Comparison of ENCODE assay signal across 19 cellular contexts in genomic region chr20:7984192-7984591, GRCh38. TPM values are rescaled to one million over a fixed set of nuclear protein-coding genes. Genes with fewer than 3 reads are reported as not detected.
DNase-seq lines count a peak whose midpoint lies in the region; ATAC-seq and TF ChIP-seq lines count a peak whose summit lies in the region.
"Had no signal": no experiment of that assay in that cellular context is flagged by ENCODE, and none has a peak within 500 bp of the region (broad histone marks: within the 10 kb centered on the region; RNA-seq: fewer than 3 reads in every experiment).

No MANE protein-coding gene starts in this region.

- TF ChIP-seq CTCF in H9 (conservative IDR thresholded peaks at IDR 0.05), result peak; percentile 31; the same call in 2 of the 3 replicates

- H4K91ac ChIP-seq in H9 (ENCODE audit: insufficient read length, low read depth, low read length) (no peak overlapping the region), neuronal stem cell (ENCODE audit: low read depth, low read length, poor library complexity) (no peak overlapping the region)

- no peak overlapping the region for H4K5ac ChIP-seq in H9 (ENCODE audit: insufficient read length, low read depth, low read length)

- H3K4me3 Mint-ChIP-seq in H9, result no peak overlapping the region
- no peak overlapping the region for H3K4me3 Mint-ChIP-seq in central memory CD8-positive, alpha-beta T cell

- H3K4me1 ChIP-seq in H9 (ENCODE audit: insufficient read depth, low read length) (peaks cover 2% of the 10 kb centered on the region; the same call in 1 of the 2 replicates), iPS-18a (ENCODE audit: control insufficient read depth, low read depth, low read length) (peaks cover 15% of the 10 kb centered on the region), neuronal stem cell (ENCODE audit: control insufficient read depth in 2 of 2, insufficient read depth in 1 of 2, low read depth in 1 of 2, low read length in 2 of 2) (peaks cover 0 to 1% of the 10 kb centered on the region in 2 donors)
- H3K4me1 ChIP-seq: SJCRH30 had no signal

- no peak overlapping the region for H3T11ph ChIP-seq in H9 (ENCODE audit: low read length)

- H2BK12ac ChIP-seq in H9 (ENCODE audit: insufficient read length, low read depth, low read length) (no peak overlapping the region), neuronal stem cell (ENCODE audit: low read length) (no peak overlapping the region)

- H3K27ac ChIP-seq in H9 (ENCODE audit: insufficient read length, low read depth, low read length), result no peak overlapping the region
- no peak overlapping the region for H3K27ac ChIP-seq in iPS-18a (ENCODE audit: low read length)
- no peak overlapping the region for H3K27ac ChIP-seq in neuronal stem cell (replicated peaks; ENCODE audit: low read length)
- H3K27ac ChIP-seq: PC-9, SJCRH30 had no signal

- no peak overlapping the region for H2BK120ac ChIP-seq in H9 (ENCODE audit: low read depth, low read length, poor library complexity, severe bottlenecking)
- no peak overlapping the region for H2BK120ac ChIP-seq in neuronal stem cell (ENCODE audit: low read depth, low read length)

- H3K4me3 ChIP-seq in iPS-18a (ENCODE audit: low read length) (peak overlapping the region; percentile 24), neuronal stem cell (ENCODE audit: low read length in 2 of 2) (no peak overlapping the region)
- H3K4me3 ChIP-seq: GM12878, PC-9, SJCRH30 had no signal

- H3K27ac Mint-ChIP-seq in H9, result no peak overlapping the region
- peak overlapping the region; percentile 15 for H3K27ac Mint-ChIP-seq in central memory CD8-positive, alpha-beta T cell (ENCODE audit: low read depth)

- H3K18ac ChIP-seq in H9 (ENCODE audit: insufficient read length, low read depth, low read length), result no peak overlapping the region
- no peak overlapping the region for H3K18ac ChIP-seq in neuronal stem cell (ENCODE audit: low read length)

- peaks cover 2 to 6% (median 3%) of the 10 kb centered on the region in 3 experiments; a peak in 5 of 7 replicates for H3K36me3 Mint-ChIP-seq in H9 (ENCODE audit: insufficient read depth in 1 of 3, low read depth in 3 of 3)
- peaks cover 48% of the 10 kb centered on the region for H3K36me3 Mint-ChIP-seq in central memory CD8-positive, alpha-beta T cell (ENCODE audit: insufficient read depth)

- no peak overlapping the region for H2BK5ac ChIP-seq in H9 (ENCODE audit: insufficient read length, low read length)
- H2BK5ac ChIP-seq in neuronal stem cell (ENCODE audit: low read length), result no peak overlapping the region

- H3K4me1 Mint-ChIP-seq in H9, result peaks cover 20 to 26% of the 10 kb centered on the region in 2 experiments
- H3K4me1 Mint-ChIP-seq in central memory CD8-positive, alpha-beta T cell, result peaks cover 19% of the 10 kb centered on the region

- no peaks in the 10 kb centered on the region for H3K27me3 ChIP-seq in H9 (ENCODE audit: insufficient read depth, low read length)
- H3K27me3 ChIP-seq in iPS-18a (ENCODE audit: control insufficient read depth, insufficient read depth, low read length), result no peaks in the 10 kb centered on the region
- no peaks in the 10 kb centered on the region for H3K27me3 ChIP-seq in neuronal stem cell (ENCODE audit: control insufficient read depth in 3 of 3, insufficient read depth in 3 of 3, low read depth in 1 of 3, low read length in 3 of 3)
- H3K27me3 ChIP-seq: SJCRH30 had no signal

- H2BK15ac ChIP-seq in H9 (ENCODE audit: low read depth, low read length), result no peak overlapping the region
- H2BK15ac ChIP-seq in neuronal stem cell (ENCODE audit: low read length), result no peak overlapping the region

- H3K9ac ChIP-seq in H9 (ENCODE audit: extremely low read depth, insufficient read length, low read length) (no peak overlapping the region), iPS-18a (ENCODE audit: low read length) (no peak overlapping the region), neuronal stem cell (ENCODE audit: low read depth, low read length, poor library complexity) (no peak overlapping the region)

- H3K56ac ChIP-seq in H9 (ENCODE audit: insufficient read length, low read depth, low read length), result no peak overlapping the region

- H3K36me3 ChIP-seq in iPS-18a (ENCODE audit: control insufficient read depth, low read depth, low read length) (no peaks in the 10 kb centered on the region), neuronal stem cell (replicated peaks in 1 of 2; ENCODE audit: control insufficient read depth in 2 of 2, insufficient read depth in 2 of 2, low read length in 2 of 2) (peaks cover 6 to 45% of the 10 kb centered on the region in 2 donors)

- peak; percentile 80 for DNase-seq in H9
- no peak for DNase-seq in central memory CD8-positive, alpha-beta T cell (ENCODE audit: low spot score in 2 of 2)
- peak; percentile 9 for DNase-seq in neuronal stem cell (ENCODE audit: low spot score)
- DNase-seq in putamen (ENCODE audit: low spot score), result no peak
- DNase-seq in COLO829 (ENCODE audit: low spot score), result no peak
- DNase-seq: ACHN, DMS153, KBM-7, NCI-H1105, NCI-H1694, NCI-H2107, NCI-H510A, NCI-H774, PC-9, SJCRH30 had no signal

- H3K4me2 ChIP-seq in H9 (ENCODE audit: insufficient read depth, insufficient read length, low read length) (no peak overlapping the region), neuronal stem cell (ENCODE audit: insufficient read depth, low read length, poor library complexity, severe bottlenecking) (no peak overlapping the region)
- H3K4me2 ChIP-seq: PC-9 had no signal

- H3K4ac ChIP-seq in H9 (ENCODE audit: low read depth, low read length) (no peak overlapping the region), neuronal stem cell (ENCODE audit: low read length) (no peak overlapping the region)

- no CpG with 5 or more reads among the region's 2 CpGs for WGBS in H9 (ENCODE audit: extremely low coverage, insufficient read length, low lambda C conversion rate)
- WGBS in neuronal stem cell (ENCODE audit: extremely low coverage in 2 of 2, insufficient read length in 2 of 2, insufficient replicate concordance in 1 of 2), 2 donors, result no CpG with 5 or more reads among the region's 2 CpGs

- H2AK5ac ChIP-seq in H9 (ENCODE audit: insufficient read length, low read length), result no peak overlapping the region
- no peak overlapping the region for H2AK5ac ChIP-seq in neuronal stem cell (ENCODE audit: low read depth, low read length)

- H3K23me2 ChIP-seq in H9 (ENCODE audit: insufficient read length, low read depth, low read length, poor library complexity, severe bottlenecking), result no peaks in the 10 kb centered on the region

- H3K9me3 ChIP-seq in H9 (ENCODE audit: control insufficient read depth, low read depth, low read length), result no peaks in the 10 kb centered on the region
- H3K9me3 ChIP-seq in iPS-18a (ENCODE audit: control insufficient read depth, low read depth, low read length), result no peaks in the 10 kb centered on the region
- H3K9me3 ChIP-seq in neuronal stem cell (replicated peaks in 1 of 2; ENCODE audit: control insufficient read depth in 2 of 2, insufficient read depth in 1 of 2, low read depth in 1 of 2, low read length in 2 of 2), result no peaks in the 10 kb centered on the region
- H3K9me3 ChIP-seq: SJCRH30 had no signal

- H4K8ac ChIP-seq in H9 (replicated peaks; ENCODE audit: insufficient read length, low read depth, low read length) (no peak overlapping the region), neuronal stem cell (ENCODE audit: low read depth, low read length) (no peak overlapping the region)

- no peak overlapping the region for H2AFZ ChIP-seq in H9 (ENCODE audit: low read length)
- no peak overlapping the region for H2AFZ ChIP-seq in neuronal stem cell (ENCODE audit: low read length)
- H2AFZ ChIP-seq: PC-9 had no signal

- H3K9me3 Mint-ChIP-seq in H9, result no peaks in the 10 kb centered on the region
- H3K9me3 Mint-ChIP-seq in central memory CD8-positive, alpha-beta T cell, result no peaks in the 10 kb centered on the region

- ATAC-seq in central memory CD8-positive, alpha-beta T cell (replicated peaks; ENCODE audit: extremely low read depth, poor library complexity, severe bottlenecking), result no peak
- ATAC-seq in HG02678 (IDR thresholded peaks at IDR 0.05; ENCODE audit: unreplicated experiment), result no peak
- ATAC-seq: GM12878 had no signal

- H3K79me1 ChIP-seq in H9 (ENCODE audit: insufficient read depth, low read depth, low read length, poor library complexity, severe bottlenecking) (no peaks in the 10 kb centered on the region), neuronal stem cell (ENCODE audit: low read depth, low read length) (no peaks in the 10 kb centered on the region)

- no peaks in the 10 kb centered on the region for H4K20me1 ChIP-seq in H9 (ENCODE audit: control insufficient read depth, insufficient read depth, insufficient read length)

- no peaks in the 10 kb centered on the region; the same call in 1 of the 2 replicates for H3K27me3 Mint-ChIP-seq in H9 (ENCODE audit: low read depth)
- H3K27me3 Mint-ChIP-seq in central memory CD8-positive, alpha-beta T cell, result no peaks in the 10 kb centered on the region

- H3K79me2 ChIP-seq in H9 (ENCODE audit: insufficient read depth, low read length), result no peaks in the 10 kb centered on the region; the same call in 1 of the 2 replicates

- H2BK20ac ChIP-seq in H9 (ENCODE audit: low read depth, low read length, poor library complexity, severe bottlenecking), result no peak overlapping the region

- H3K14ac ChIP-seq in H9 (ENCODE audit: insufficient read depth, low read length) (no peak overlapping the region), neuronal stem cell (ENCODE audit: low read length) (no peak overlapping the region)

- H3K23ac ChIP-seq in H9 (ENCODE audit: insufficient read length, low read depth, low read length) (no peak overlapping the region), neuronal stem cell (ENCODE audit: low read depth, low read length, poor library complexity) (no peak overlapping the region)

RNA-seq across cellular contexts. Expression of gene TMX4, which starts 35.4 kb away (rescaled TPM):
- total RNA-seq in H9 (2021), result 11.7 and 14.9 TPM in 2 replicates
- 12.0 TPM for polyA plus RNA-seq in neuronal stem cell (2013, experiment 1 of 2)
- polyA plus RNA-seq in neuronal stem cell (2013, experiment 2 of 2), result 11.9 TPM

RNA-seq across cellular contexts. Expression of gene HAO1, which starts 43.9 kb away (rescaled TPM):
- not detected in 2 replicates for total RNA-seq in H9 (2021)
- not detected for polyA plus RNA-seq in neuronal stem cell (2013, experiment 1 of 2)
- polyA plus RNA-seq in neuronal stem cell (2013, experiment 2 of 2), result not detected
- total RNA-seq: Daoy, GM12878, PC-9, SJCRH30 had no signal

Comparison
In these comparisons a context has a peak if more than half of its experiments do, and no peak if none do; other contexts are left out.
1. DNase-seq: peak in H9 (single experiment) and neuronal stem cell (single experiment); none in central memory CD8-positive, alpha-beta T cell (0 of 2), putamen (single experiment) and COLO829 (single experiment).